In genomic region chr9:97711223-97711626, GRCh38 we compare ENCODE assay signal across 15 cellular contexts. TPM values are rescaled to one million over a fixed set of nuclear protein-coding genes. Genes with fewer than 3 reads are reported as not detected.
DNase-seq lines count a peak whose midpoint lies in the region; ATAC-seq and TF ChIP-seq lines count a peak whose summit lies in the region.
"Had no signal": no experiment of that assay in that cellular context is flagged by ENCODE, and none has a peak within 500 bp of the region (broad histone marks: within the 10 kb centered on the region; RNA-seq: fewer than 3 reads in every experiment).

No MANE protein-coding gene starts in this region.

- POLR2A ChIA-PET in IMR-90 (lab: Charles Lee; ENCODE audit: unreplicated experiment) = no interaction called here
- POLR2A ChIA-PET in activated CD4-positive, alpha-beta memory T cell treated with anti-CD3 and anti-CD28 coated beads, Interleukin-2, amount 10 ng/mL, durations not matched to agents 7 days and 5 days (lab: Charles Lee) = no interaction called here

- no peak for TF ChIP-seq CTCF in IMR-90 (conservative IDR thresholded peaks at IDR 0.05; ENCODE audit: low read depth, low read length)
- TF ChIP-seq CTCF in endothelial cell (IDR thresholded peaks at IDR 0.05; ENCODE audit: unreplicated experiment) = no peak

- no peak overlapping the region for H2AK9ac ChIP-seq in IMR-90 (replicated peaks; ENCODE audit: low read depth, low read length, poor library complexity)

- no peaks in the 10 kb centered on the region for H3K9me3 Mint-ChIP-seq in effector memory CD8-positive, alpha-beta T cell
- H3K9me3 Mint-ChIP-seq in activated CD4-positive, alpha-beta memory T cell treated with anti-CD3 and anti-CD28 coated beads, Interleukin-2, amount 10 ng/mL, durations not matched to agents 7 days and 5 days = no peaks in the 10 kb centered on the region
- no peaks in the 10 kb centered on the region for H3K9me3 Mint-ChIP-seq in endothelial cell (ENCODE audit: unreplicated experiment)
- H3K9me3 Mint-ChIP-seq: activated naive CD4-positive, alpha-beta T cell treated with anti-CD3 and anti-CD28 coated beads, Interleukin-2, amount 50 U/mL, for 24 hours; brain had no signal

- in situ Hi-C loops in IMR-90 (cut with MboI; ENCODE audit: low sequenced_read_pairs) = loop anchor here (5.0 kb wide), 1 partner anchor 191 kb away; no protein-coding TSS in a partner anchor

- H3K79me1 ChIP-seq in IMR-90 (ENCODE audit: low read depth in 1 of 2, low read length in 2 of 2) (no peaks in the 10 kb centered on the region), mesendoderm (ENCODE audit: low read length) (no peaks in the 10 kb centered on the region)

- H3K4me3 Mint-ChIP-seq in effector memory CD8-positive, alpha-beta T cell = peak overlapping the region in 1 of 2 donors; percentile 68
- H3K4me3 Mint-ChIP-seq in activated CD4-positive, alpha-beta memory T cell treated with anti-CD3 and anti-CD28 coated beads, Interleukin-2, amount 10 ng/mL, durations not matched to agents 7 days and 5 days = no peak overlapping the region
- no peak overlapping the region for H3K4me3 Mint-ChIP-seq in endothelial cell (ENCODE audit: unreplicated experiment)
- H3K4me3 Mint-ChIP-seq: activated naive CD4-positive, alpha-beta T cell treated with anti-CD3 and anti-CD28 coated beads, Interleukin-2, amount 50 U/mL, for 24 hours; brain had no signal

- H4K20me1 ChIP-seq in IMR-90 (ENCODE audit: insufficient read depth, low read length) = no peaks in the 10 kb centered on the region

- no peaks in the 10 kb centered on the region for H3K36me3 ChIP-seq in IMR-90 (ENCODE audit: control insufficient read depth, insufficient read depth, low read length)
- H3K36me3 ChIP-seq in mesendoderm (ENCODE audit: control insufficient read depth, insufficient read depth, low read length) = no peaks in the 10 kb centered on the region
- H3K36me3 ChIP-seq: lower lobe of right lung had no signal

- H2AFZ ChIP-seq in IMR-90 (replicated peaks; ENCODE audit: low read length, poor library complexity) = peak overlapping the region; percentile 73

- no peak overlapping the region for H2AK5ac ChIP-seq in IMR-90 (ENCODE audit: low read depth, low read length)
- H2AK5ac ChIP-seq in mesendoderm (ENCODE audit: low read length) = no peak overlapping the region

- H3K56ac ChIP-seq in IMR-90 (ENCODE audit: extremely low read depth, insufficient read depth, low read length) = no peak overlapping the region
- no peak overlapping the region for H3K56ac ChIP-seq in mesendoderm (ENCODE audit: low read length)

- DNase-seq in ELF-1 (ENCODE audit: low read depth, low spot score) = peak; percentile 83
- no peak for DNase-seq in IMR-90
- no peak for DNase-seq in effector memory CD8-positive, alpha-beta T cell
- DNase-seq in mesendoderm = peak; percentile 83
- no peak for DNase-seq in HuH-7.5 (ENCODE audit: low spot score)
- DNase-seq in activated CD4-positive, alpha-beta memory T cell treated with anti-CD3 and anti-CD28 coated beads, Interleukin-2, amount 10 ng/mL, durations not matched to agents 7 days and 5 days = no peak
- DNase-seq in endothelial cell (ENCODE audit: low spot score) = no peak
- DNase-seq: activated CD8-positive, alpha-beta memory T cell treated with anti-CD3 and anti-CD28 coated beads, Interleukin-2, amount 50 U/mL, for 48 hours; lower lobe of right lung had no signal

- no peak overlapping the region for H3K27ac Mint-ChIP-seq in effector memory CD8-positive, alpha-beta T cell
- H3K27ac Mint-ChIP-seq in activated CD4-positive, alpha-beta memory T cell treated with anti-CD3 and anti-CD28 coated beads, Interleukin-2, amount 10 ng/mL, durations not matched to agents 7 days and 5 days = no peak overlapping the region
- H3K27ac Mint-ChIP-seq in endothelial cell (ENCODE audit: unreplicated experiment) = no peak overlapping the region
- H3K27ac Mint-ChIP-seq: activated naive CD4-positive, alpha-beta T cell treated with anti-CD3 and anti-CD28 coated beads, Interleukin-2, amount 50 U/mL, for 24 hours; brain had no signal

- H3K27ac ChIP-seq in IMR-90 (ENCODE audit: insufficient read depth, low read length) (no peak overlapping the region), mesendoderm (ENCODE audit: low read depth, low read length) (no peak overlapping the region)
- H3K27ac ChIP-seq: epithelial cell of prostate, HL-60, lower lobe of right lung had no signal

- peaks cover 24 to 36% of the 10 kb centered on the region in 2 donors for H3K27me3 Mint-ChIP-seq in effector memory CD8-positive, alpha-beta T cell
- peaks cover 31% of the 10 kb centered on the region for H3K27me3 Mint-ChIP-seq in activated CD4-positive, alpha-beta memory T cell treated with anti-CD3 and anti-CD28 coated beads, Interleukin-2, amount 10 ng/mL, durations not matched to agents 7 days and 5 days
- peaks cover 2% of the 10 kb centered on the region for H3K27me3 Mint-ChIP-seq in endothelial cell (ENCODE audit: unreplicated experiment)

- H2BK5ac ChIP-seq in IMR-90 (ENCODE audit: low read depth, low read length, poor library complexity, severe bottlenecking) (no peak overlapping the region), mesendoderm (ENCODE audit: low read length) (no peak overlapping the region)

- H2BK20ac ChIP-seq in IMR-90 (ENCODE audit: low read depth, low read length) = no peak overlapping the region

- no peak for TF ChIP-seq POLR2A in IMR-90 (IDR thresholded peaks at IDR 0.05; ENCODE audit: low read depth, low read length)

- TF ChIP-seq RAD21 in IMR-90 (IDR thresholded peaks at IDR 0.05; ENCODE audit: low read length) = no peak

- CTCF ChIA-PET in IMR-90 (lab: Yijun Ruan, JAX) = no interaction called here
- CTCF ChIA-PET in activated CD4-positive, alpha-beta memory T cell treated with anti-CD3 and anti-CD28 coated beads, Interleukin-2, amount 10 ng/mL, durations not matched to agents 7 days and 5 days (lab: Charles Lee) = interaction anchor here (1.0 kb wide), 1 partner anchor 14 kb away, joined by 4 read pairs; the partner anchor contains the start of gene XPA

- H3K4ac ChIP-seq in IMR-90 (ENCODE audit: low read depth, low read length) (no peak overlapping the region), mesendoderm (ENCODE audit: low read depth, low read length) (no peak overlapping the region)

- no peak overlapping the region for H4K91ac ChIP-seq in IMR-90 (ENCODE audit: insufficient read depth, low read depth, low read length)

- no peak overlapping the region; a peak in 1 of 4 replicates for H4K8ac ChIP-seq in IMR-90 (ENCODE audit: low read depth in 2 of 2, low read length in 2 of 2)
- H4K8ac ChIP-seq in mesendoderm (ENCODE audit: low read depth, low read length) = no peak overlapping the region

- no peak overlapping the region for H3K9ac ChIP-seq in IMR-90 (ENCODE audit: low read depth, low read length)
- H3K9ac ChIP-seq in mesendoderm (ENCODE audit: low read length) = no peak overlapping the region

- H3K23ac ChIP-seq in IMR-90 (ENCODE audit: low read depth, low read length) = no peak overlapping the region
- H3K23ac ChIP-seq in mesendoderm (ENCODE audit: low read length) = no peak overlapping the region

- H3K4me2 ChIP-seq in IMR-90 (ENCODE audit: low read depth, low read length) (no peak overlapping the region), mesendoderm (ENCODE audit: low read length) (peak overlapping the region; percentile 41)

- no peaks in the 10 kb centered on the region for H3K79me2 ChIP-seq in mesendoderm (ENCODE audit: control insufficient read depth, insufficient read depth, low read length)

- H2BK120ac ChIP-seq in IMR-90 (ENCODE audit: low read depth, low read length) = no peak overlapping the region
- H2BK120ac ChIP-seq in mesendoderm (ENCODE audit: low read depth, low read length) = no peak overlapping the region

- dilution Hi-C loops in IMR-90 (cut with HindIII; ENCODE audit: low sequenced_read_pairs, unreplicated experiment) = no loop called here

- H3K18ac ChIP-seq in IMR-90 (ENCODE audit: low read depth, low read length) (no peak overlapping the region), mesendoderm (ENCODE audit: low read length) (no peak overlapping the region)

- H3K9me3 ChIP-seq in IMR-90 (ENCODE audit: control insufficient read depth, insufficient read depth, low read length) = no peaks in the 10 kb centered on the region
- H3K9me3 ChIP-seq: Caco-2, lower lobe of right lung had no signal

- peaks cover 12% of the 10 kb centered on the region for H3K27me3 ChIP-seq in IMR-90 (ENCODE audit: control insufficient read depth, insufficient read depth, low read length)
- H3K27me3 ChIP-seq in mesendoderm (ENCODE audit: insufficient read depth, low read length, poor library complexity) = no peaks in the 10 kb centered on the region

- whole genome bisulfite sequencing in IMR-90 (ENCODE audit: extremely low coverage in 2 of 2, insufficient read length in 1 of 2), 2 experiments = 26% methylated on average over 6 of the region's 12 CpGs; no CpG with 5 or more reads in 1 of the 2 experiments
- WGBS in mesendoderm (ENCODE audit: extremely low coverage, insufficient coverage, low lambda C conversion rate) = no CpG with 5 or more reads among the region's 12 CpGs

- no peaks in the 10 kb centered on the region for H3K36me3 Mint-ChIP-seq in effector memory CD8-positive, alpha-beta T cell (ENCODE audit: insufficient read depth)
- H3K36me3 Mint-ChIP-seq in activated CD4-positive, alpha-beta memory T cell treated with anti-CD3 and anti-CD28 coated beads, Interleukin-2, amount 10 ng/mL, durations not matched to agents 7 days and 5 days (ENCODE audit: low read depth) = no peaks in the 10 kb centered on the region
- no peaks in the 10 kb centered on the region for H3K36me3 Mint-ChIP-seq in endothelial cell (ENCODE audit: low read depth, unreplicated experiment)
- H3K36me3 Mint-ChIP-seq: activated naive CD4-positive, alpha-beta T cell treated with anti-CD3 and anti-CD28 coated beads, Interleukin-2, amount 50 U/mL, for 24 hours; brain had no signal

- H2BK15ac ChIP-seq in IMR-90 (ENCODE audit: low read depth, low read length) (no peak overlapping the region), mesendoderm (replicated peaks; ENCODE audit: low read depth) (no peak overlapping the region)

- no peaks in the 10 kb centered on the region for H3K9me1 ChIP-seq in IMR-90 (ENCODE audit: insufficient read depth, low read length)

- ATAC-seq in IMR-90 (ENCODE audit: low read depth) (no peak), GM21528 (IDR thresholded peaks at IDR 0.05; ENCODE audit: low FRiP score, unreplicated experiment) (no peak)
- peak; percentile 64 for ATAC-seq in effector memory CD8-positive, alpha-beta T cell (replicated peaks)

- no TSS peak for BruUV-seq in IMR-90 (replicated peaks; lab: Mats Ljungman, UMichigan)

- no peak overlapping the region for H3K4me3 ChIP-seq in IMR-90 (ENCODE audit: insufficient read depth, low read depth, low read length)
- H3K4me3 ChIP-seq in mesendoderm (ENCODE audit: low read length) = no peak overlapping the region
- H3K4me3 ChIP-seq: lower lobe of right lung had no signal

- H3K14ac ChIP-seq in IMR-90 (replicated peaks; ENCODE audit: low read depth, low read length) = no peak overlapping the region

- H3K4me1 Mint-ChIP-seq in effector memory CD8-positive, alpha-beta T cell (ENCODE audit: low read depth in 2 of 2) = peaks cover 14 to 20% of the 10 kb centered on the region in 2 donors
- H3K4me1 Mint-ChIP-seq in activated CD4-positive, alpha-beta memory T cell treated with anti-CD3 and anti-CD28 coated beads, Interleukin-2, amount 10 ng/mL, durations not matched to agents 7 days and 5 days = peaks cover 27% of the 10 kb centered on the region
- H3K4me1 Mint-ChIP-seq in endothelial cell (ENCODE audit: unreplicated experiment) = no peaks in the 10 kb centered on the region

- intact Hi-C loops in IMR-90 (cut with micrococcal nuclease) = loop anchor here (10.0 kb wide), 1 partner anchor 554 kb away; no protein-coding TSS in a partner anchor

- no peaks in the 10 kb centered on the region; the same call in 1 of the 2 replicates for H3K4me1 ChIP-seq in IMR-90 (ENCODE audit: control insufficient read depth, insufficient read depth, low read length)
- H3K4me1 ChIP-seq in mesendoderm (ENCODE audit: control insufficient read depth, low read depth, low read length) = peaks cover 4% of the 10 kb centered on the region
- H3K4me1 ChIP-seq: lower lobe of right lung had no signal

- H4K5ac ChIP-seq in IMR-90 (ENCODE audit: low read depth, low read length) (no peak overlapping the region), mesendoderm (ENCODE audit: low read length) (no peak overlapping the region)

RNA-seq across cellular contexts. Expression of gene XPA, which starts 14.1 kb away (rescaled TPM):
- total RNA-seq in IMR-90 (2012; rRNA removed) = 1.4 and 4.4 TPM in 2 replicates
- polyA plus RNA-seq in IMR-90 (2012; rRNA removed) = 1.9 and 2.2 TPM in 2 replicates
- 1.2 and 1.5 TPM in 2 replicates for polyA plus RNA-seq in IMR-90 (2012; cell fraction: cytosol; rRNA removed)
- polyA plus RNA-seq in IMR-90 (2012; cell fraction: nucleus; rRNA removed; ENCODE audit: low replicate concordance) = 0.65 and 1.9 TPM in 2 replicates
- polyA plus RNA-seq in mesendoderm (2013, experiment 1 of 2) = 8.1 TPM
- polyA plus RNA-seq in mesendoderm (2013, experiment 2 of 2) = 7.9 TPM
- total RNA-seq in activated CD4-positive, alpha-beta memory T cell treated with anti-CD3 and anti-CD28 coated beads, Interleukin-2, amount 10 ng/mL, durations not matched to agents 7 days and 5 days = 10 to 100 TPM; 12.1 to 12.4 TPM
- 10.0 TPM for total RNA-seq in endothelial cell (ENCODE audit: unreplicated experiment)

Comparison
In these comparisons a context has a peak if more than half of its experiments do, and no peak if none do; other contexts are left out.
1. DNase-seq: peak in ELF-1 (single experiment) and mesendoderm (single experiment); none in IMR-90 (single experiment), effector memory CD8-positive, alpha-beta T cell (0 of 3), HuH-7.5 (single experiment), activated CD4-positive, alpha-beta memory T cell treated with anti-CD3 and anti-CD28 coated beads, Interleukin-2, amount 10 ng/mL, durations not matched to agents 7 days and 5 days (single experiment) and endothelial cell (single experiment).